In genomic region chr17:40485851-40486512, GRCh38 we compare ENCODE assay signal across 9 cellular contexts. TPM values are rescaled to one million over a fixed set of nuclear protein-coding genes. Genes with fewer than 3 reads are reported as not detected.
DNase-seq lines count a peak whose midpoint lies in the region; ATAC-seq, FAIRE-seq and TF ChIP-seq lines count a peak whose summit lies in the region.
"Had no signal": no experiment of that assay in that cellular context is flagged by ENCODE, and none has a peak within 500 bp of the region (broad histone marks: within the 10 kb centered on the region; RNA-seq: fewer than 3 reads in every experiment).

No MANE protein-coding gene starts in this region.

- H3K9me3 ChIP-seq in BLaER1, result no peaks in the 10 kb centered on the region
- H3K9me3 ChIP-seq in kidney (ENCODE audit: control insufficient read depth in 1 of 2, low read length in 2 of 2), result no peaks in the 10 kb centered on the region
- H3K9me3 ChIP-seq in Karpas-422 (ENCODE audit: low read length), result no peaks in the 10 kb centered on the region
- no peaks in the 10 kb centered on the region for H3K9me3 ChIP-seq in BE2C
- H3K9me3 ChIP-seq: thoracic aorta had no signal

- no peaks in the 10 kb centered on the region for H3K9me3 Mint-ChIP-seq in activated naive CD8-positive, alpha-beta T cell treated with anti-CD3 and anti-CD28 coated beads, Interleukin-2, amount 10 ng/mL, durations not matched to agents 7 days and 5 days

- no peaks in the 10 kb centered on the region; the same call in 1 of the 2 replicates for H3K27me3 ChIP-seq in BLaER1
- no peaks in the 10 kb centered on the region for H3K27me3 ChIP-seq in Karpas-422 (ENCODE audit: low read length)
- no peaks in the 10 kb centered on the region for H3K27me3 ChIP-seq in BE2C

- intact Hi-C loops in kidney (cut with DNase I), result no loop called here

- H3K27ac ChIP-seq in BLaER1, result no peak overlapping the region
- no peak overlapping the region for H3K27ac ChIP-seq in kidney (ENCODE audit: low read depth in 2 of 2, low read length in 2 of 2)
- H3K27ac ChIP-seq in Karpas-422 (ENCODE audit: low read length), result no peak overlapping the region
- H3K27ac ChIP-seq: thoracic aorta had no signal

- FAIRE-seq in kidney (lab: Jason Lieb, UNC), result no peak

- H3K9me2 ChIP-seq in Karpas-422 (replicated peaks; ENCODE audit: insufficient read depth, low read length), result no peaks in the 10 kb centered on the region

- no peaks in the 10 kb centered on the region for H3K36me3 Mint-ChIP-seq in activated naive CD8-positive, alpha-beta T cell treated with anti-CD3 and anti-CD28 coated beads, Interleukin-2, amount 10 ng/mL, durations not matched to agents 7 days and 5 days

- no peaks in the 10 kb centered on the region for H3K27me3 Mint-ChIP-seq in activated naive CD8-positive, alpha-beta T cell treated with anti-CD3 and anti-CD28 coated beads, Interleukin-2, amount 10 ng/mL, durations not matched to agents 7 days and 5 days

- no peaks in the 10 kb centered on the region for H3K79me2 ChIP-seq in Karpas-422 (ENCODE audit: low read length)

- TF ChIP-seq CTCF in kidney (IDR thresholded peaks at IDR 0.05; ENCODE audit: borderline replicate concordance, extremely low read depth, insufficient read depth) (no peak), BE2C (IDR thresholded peaks at IDR 0.05; ENCODE audit: low read depth, low read length) (no peak)

- H3K4me1 ChIP-seq in BLaER1 (peaks cover 60% of the 10 kb centered on the region), kidney (ENCODE audit: control insufficient read depth in 1 of 2, insufficient read depth in 1 of 2, low read depth in 1 of 2, low read length in 2 of 2) (peaks cover 6 to 7% of the 10 kb centered on the region in 2 donors), Karpas-422 (ENCODE audit: low read length) (peaks cover 6% of the 10 kb centered on the region), BE2C (peaks cover 17% of the 10 kb centered on the region)

- no peaks in the 10 kb centered on the region for H3K36me3 ChIP-seq in BLaER1
- H3K36me3 ChIP-seq in kidney (ENCODE audit: control insufficient read depth in 1 of 2, insufficient read depth in 2 of 2, low read length in 2 of 2), result no peaks in the 10 kb centered on the region
- H3K36me3 ChIP-seq in Karpas-422 (ENCODE audit: insufficient read depth, low read length), result no peaks in the 10 kb centered on the region
- H3K36me3 ChIP-seq in BE2C, result no peaks in the 10 kb centered on the region
- H3K36me3 ChIP-seq: thoracic aorta had no signal

- no peak overlapping the region for H3K4me3 Mint-ChIP-seq in activated naive CD8-positive, alpha-beta T cell treated with anti-CD3 and anti-CD28 coated beads, Interleukin-2, amount 10 ng/mL, durations not matched to agents 7 days and 5 days

- H3K4me2 ChIP-seq in BLaER1 (0 out of 2 replicates have a peak overlapping the region, but pooled peaks have one; percentile 15), Karpas-422 (ENCODE audit: low read depth, low read length, poor library complexity, severe bottlenecking) (no peak overlapping the region)

- DNase-seq in NCI-H2107 treated with DMSO at 0.1 percent for 48 hours (lab: John Stamatoyannopoulos, UW; ENCODE audit: unreplicated experiment), result peak; percentile 9
- DNase-seq in activated naive CD8-positive, alpha-beta T cell treated with anti-CD3 and anti-CD28 coated beads, Interleukin-2, amount 10 ng/mL, durations not matched to agents 7 days and 5 days, result no peak
- DNase-seq in kidney, result peak; percentile 68
- DNase-seq in Karpas-422, result no peak
- DNase-seq in BE2C, result no peak

- H4K20me1 ChIP-seq in BLaER1 (no peaks in the 10 kb centered on the region), Karpas-422 (ENCODE audit: insufficient read depth, low read depth, low read length) (no peaks in the 10 kb centered on the region; the same call in 1 of the 2 replicates)

- H3K4me3 ChIP-seq in BLaER1 (no peak overlapping the region), kidney (ENCODE audit: low read length in 2 of 2) (no peak overlapping the region), Karpas-422 (ENCODE audit: low read length) (no peak overlapping the region), BE2C (ENCODE audit: low read depth, low read length) (no peak overlapping the region)
- H3K4me3 ChIP-seq: thoracic aorta had no signal

- H2AFZ ChIP-seq in Karpas-422 (ENCODE audit: low read length), result no peak overlapping the region

- peaks cover 76% of the 10 kb centered on the region for H3K4me1 Mint-ChIP-seq in activated naive CD8-positive, alpha-beta T cell treated with anti-CD3 and anti-CD28 coated beads, Interleukin-2, amount 10 ng/mL, durations not matched to agents 7 days and 5 days

- H3K27ac Mint-ChIP-seq in activated naive CD8-positive, alpha-beta T cell treated with anti-CD3 and anti-CD28 coated beads, Interleukin-2, amount 10 ng/mL, durations not matched to agents 7 days and 5 days, result peak overlapping the region; percentile 34

- ATAC-seq in activated naive CD8-positive, alpha-beta T cell treated with anti-CD3 and anti-CD28 coated beads, Interleukin-2, amount 10 ng/mL, durations not matched to agents 7 days and 5 days (ENCODE audit: low read depth), result no peak
- ATAC-seq in GM21576 (IDR thresholded peaks at IDR 0.05; ENCODE audit: unreplicated experiment) (no peak), GM18520 (IDR thresholded peaks at IDR 0.05; ENCODE audit: unreplicated experiment) (no peak)

- POLR2A ChIA-PET in activated naive CD8-positive, alpha-beta T cell treated with anti-CD3 and anti-CD28 coated beads, Interleukin-2, amount 10 ng/mL, durations not matched to agents 7 days and 5 days (lab: Charles Lee), result interaction anchor here (0.6 kb wide), 1 partner anchor 169 kb away, joined by 3 read pairs; no protein-coding TSS in a partner anchor

- no peak overlapping the region for H3K9ac ChIP-seq in BLaER1
- H3K9ac ChIP-seq in kidney (ENCODE audit: low read length in 2 of 2), result no peak overlapping the region
- no peak overlapping the region for H3K9ac ChIP-seq in Karpas-422 (ENCODE audit: low read length)

RNA-seq across cellular contexts. Expression of gene TNS4, which starts 15.4 kb away (rescaled TPM):
- 1 to 10 TPM; 9.0 to 9.7 TPM for total RNA-seq in activated naive CD8-positive, alpha-beta T cell treated with anti-CD3 and anti-CD28 coated beads, Interleukin-2, amount 10 ng/mL, durations not matched to agents 7 days and 5 days
- total RNA-seq in kidney, result 0.31 TPM
- polyA plus RNA-seq in kidney (ENCODE audit: insufficient read depth, low read depth, low replicate concordance), result 2.2 TPM
- not detected in 2 replicates for total RNA-seq in Karpas-422 (2014; rRNA removed; shearing (Covaris generic); ENCODE audit: low replicate concordance)
- not detected for polyA plus RNA-seq in BE2C (2012; ENCODE audit: insufficient read depth, insufficient read length, low read depth)

RNA-seq across cellular contexts. Expression of gene IGFBP4, which starts 42.7 kb away (rescaled TPM):
- total RNA-seq in activated naive CD8-positive, alpha-beta T cell treated with anti-CD3 and anti-CD28 coated beads, Interleukin-2, amount 10 ng/mL, durations not matched to agents 7 days and 5 days, result 10 to 100 TPM; 12.2 to 13.2 TPM
- 743 TPM for total RNA-seq in kidney
- polyA plus RNA-seq in kidney (ENCODE audit: insufficient read depth, low read depth, low replicate concordance), result 545 TPM
- total RNA-seq in Karpas-422 (2014; rRNA removed; shearing (Covaris generic); ENCODE audit: low replicate concordance), result not detected in 2 replicates
- 262 TPM for polyA plus RNA-seq in BE2C (2012; ENCODE audit: insufficient read depth, insufficient read length, low read depth)

Comparison
In these comparisons a context has a peak if more than half of its experiments do, and no peak if none do; other contexts are left out.
1. DNase-seq: peak in NCI-H2107 treated with DMSO at 0.1 percent for 48 hours (single experiment) and kidney (single experiment); none in activated naive CD8-positive, alpha-beta T cell treated with anti-CD3 and anti-CD28 coated beads, Interleukin-2, amount 10 ng/mL, durations not matched to agents 7 days and 5 days (single experiment), Karpas-422 (single experiment) and BE2C (single experiment).
2. RNA of gene IGFBP4, which starts 42.7 kb away (total RNA-seq): 743 TPM in kidney (single experiment); 12.2 to 13.2 TPM in activated naive CD8-positive, alpha-beta T cell treated with anti-CD3 and anti-CD28 coated beads, Interleukin-2, amount 10 ng/mL, durations not matched to agents 7 days and 5 days and not detected in Karpas-422; every median in the first group is over 10 times any median in the second.